ENCODE assay signal across 8 cellular contexts in the genomic region with DNA sequence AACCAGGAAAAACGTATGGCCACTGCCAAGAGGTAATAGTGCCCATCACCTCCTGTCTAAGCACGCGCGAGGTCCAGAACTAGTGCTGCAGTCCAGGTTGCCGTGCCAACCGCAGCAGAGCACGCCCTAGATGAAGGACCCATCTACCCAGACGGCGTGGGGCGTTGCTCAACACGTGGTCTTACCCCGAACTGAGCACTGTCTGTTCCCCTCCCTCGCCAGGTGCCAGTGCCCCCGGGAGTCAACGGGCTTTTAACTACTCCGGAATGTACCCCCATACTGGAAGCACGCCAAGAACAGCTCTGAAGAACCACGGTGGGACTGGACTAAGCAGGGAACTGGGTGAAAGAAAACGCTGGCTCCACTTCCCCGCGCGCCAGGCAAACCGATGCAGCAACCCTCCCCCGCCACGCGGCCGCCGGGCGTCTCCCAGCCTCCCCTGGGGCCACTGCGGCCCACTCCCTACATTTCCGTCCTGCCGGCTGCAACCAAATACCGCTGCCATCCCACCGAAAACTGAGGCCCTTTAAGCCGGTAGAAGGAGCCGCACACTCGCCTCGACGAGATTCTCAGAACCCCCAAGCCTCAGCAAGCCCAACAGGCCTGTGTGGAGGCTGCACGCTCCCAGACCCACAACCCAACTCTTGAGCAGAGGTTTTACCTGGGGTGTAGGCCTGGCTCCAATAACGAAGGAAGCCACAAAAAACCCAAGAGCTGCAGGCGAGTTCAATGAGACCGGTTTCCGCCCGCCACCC. TPM values are rescaled to one million over a fixed set of nuclear protein-coding genes. Genes with fewer than 3 reads are reported as not detected.
DNase-seq lines count a peak whose midpoint lies in the region; ATAC-seq and TF ChIP-seq lines count a peak whose summit lies in the region.

Gene HSPA8, minus strand, starts transcription at position 734 of the 755 bp plus-strand sequence. CDS start 812 bp downstream, outside the sequence.

- H3K9me3 ChIP-seq in DOHH2 (ENCODE audit: control insufficient read depth, insufficient read depth, low read length) = no peaks in the 10 kb centered on the region
- H3K9me3 ChIP-seq in effector memory CD4-positive, alpha-beta T cell (ENCODE audit: control insufficient read depth, low read length) = no peaks in the 10 kb centered on the region

- peak within 1 kb of the TSS; percentile 98 for H4K8ac ChIP-seq in mesendoderm (ENCODE audit: low read depth, low read length)

- H3K23ac ChIP-seq in mesendoderm (ENCODE audit: low read length) = peak within 1 kb of the TSS; percentile 86

- H2BK5ac ChIP-seq in mesendoderm (ENCODE audit: low read length) = peak within 1 kb of the TSS; percentile 94

- H4K5ac ChIP-seq in mesendoderm (ENCODE audit: low read length) = no peak within 1 kb of the TSS

- H3F3A ChIP-seq in DOHH2 (ENCODE audit: control insufficient read depth, insufficient read depth) = peaks cover 59% of the 10 kb centered on the region

- H3K79me1 ChIP-seq in mesendoderm (ENCODE audit: low read length) = peaks cover 3% of the 10 kb centered on the region

- WGBS in mesendoderm (ENCODE audit: extremely low coverage, insufficient coverage, low lambda C conversion rate) = no CpG with 5 or more reads among the region's 45 CpGs

- no peak for TF ChIP-seq CTCF in DOHH2 (IDR thresholded peaks at IDR 0.05; ENCODE audit: low read depth, low read length, poor library complexity, severe bottlenecking)

- H3K4me1 ChIP-seq in DOHH2 (ENCODE audit: control insufficient read depth, low read length) = peaks cover 55% of the 10 kb centered on the region
- H3K4me1 ChIP-seq in effector memory CD4-positive, alpha-beta T cell (ENCODE audit: control insufficient read depth, insufficient read depth, low read length, poor library complexity, severe bottlenecking) = peaks cover 59% of the 10 kb centered on the region
- H3K4me1 ChIP-seq in mesendoderm (ENCODE audit: control insufficient read depth, low read depth, low read length) = peaks cover 2% of the 10 kb centered on the region

- peaks cover 35% of the 10 kb centered on the region for H4K20me1 ChIP-seq in DOHH2 (ENCODE audit: control insufficient read depth, insufficient read depth, low read depth, low read length)

- H3K79me2 ChIP-seq in DOHH2 (ENCODE audit: control insufficient read depth, low read length) (peaks cover 80% of the 10 kb centered on the region), mesendoderm (ENCODE audit: control insufficient read depth, insufficient read depth, low read length) (peaks cover 37% of the 10 kb centered on the region)

- H2BK15ac ChIP-seq in mesendoderm (replicated peaks; ENCODE audit: low read depth) = no peak within 1 kb of the TSS

- H3K27me3 ChIP-seq in DOHH2 (ENCODE audit: control insufficient read depth, low read length) (no peaks in the 10 kb centered on the region), mesendoderm (ENCODE audit: insufficient read depth, low read length, poor library complexity) (no peaks in the 10 kb centered on the region)
- no peaks in the 10 kb centered on the region for H3K27me3 ChIP-seq in effector memory CD4-positive, alpha-beta T cell (replicated peaks; ENCODE audit: control insufficient read depth, insufficient read depth, low read length, poor library complexity, severe bottlenecking)

- peak; percentile 1 for ATAC-seq in HG02588 (IDR thresholded peaks at IDR 0.05; ENCODE audit: unreplicated experiment)

- H3K27ac ChIP-seq in DOHH2 (ENCODE audit: low read depth, low read length) (peak within 1 kb of the TSS; percentile 88), mesendoderm (ENCODE audit: low read depth, low read length) (peak within 1 kb of the TSS; percentile 99)
- H3K27ac ChIP-seq in effector memory CD4-positive, alpha-beta T cell (ENCODE audit: insufficient read depth, low read length, poor library complexity, severe bottlenecking) = peak within 1 kb of the TSS; percentile 99

- H3K56ac ChIP-seq in mesendoderm (ENCODE audit: low read length) = peak within 1 kb of the TSS; percentile 97

- peak within 1 kb of the TSS; percentile 98 for H3K18ac ChIP-seq in mesendoderm (ENCODE audit: low read length)

- peak within 1 kb of the TSS; percentile 95 for H2BK120ac ChIP-seq in mesendoderm (ENCODE audit: low read depth, low read length)

- H3K4ac ChIP-seq in mesendoderm (ENCODE audit: low read depth, low read length) = peak within 1 kb of the TSS; percentile 94

- no peaks in the 10 kb centered on the region for H3K9me2 ChIP-seq in DOHH2 (replicated peaks; ENCODE audit: control insufficient read depth, low read length)

- peak within 1 kb of the TSS; percentile 96 for H3K9ac ChIP-seq in mesendoderm (ENCODE audit: low read length)

- peaks cover 77% of the 10 kb centered on the region for H3K36me3 ChIP-seq in DOHH2 (ENCODE audit: control insufficient read depth, low read length)
- H3K36me3 ChIP-seq in effector memory CD4-positive, alpha-beta T cell (ENCODE audit: control insufficient read depth, insufficient read depth, low read length) = peaks cover 43% of the 10 kb centered on the region
- H3K36me3 ChIP-seq in mesendoderm (ENCODE audit: control insufficient read depth, insufficient read depth, low read length) = peaks cover 31% of the 10 kb centered on the region

- H3K4me3 ChIP-seq in DOHH2 (ENCODE audit: low read length) = peak within 1 kb of the TSS; percentile 98
- peak within 1 kb of the TSS; percentile 97 for H3K4me3 ChIP-seq in effector memory CD4-positive, alpha-beta T cell (ENCODE audit: insufficient read depth, low read depth, low read length, poor library complexity, severe bottlenecking)
- peak within 1 kb of the TSS; percentile 97 for H3K4me3 ChIP-seq in mesendoderm (ENCODE audit: low read length)

- peak within 1 kb of the TSS; percentile 99 for H3K4me2 ChIP-seq in DOHH2 (ENCODE audit: low read length)
- H3K4me2 ChIP-seq in mesendoderm (ENCODE audit: low read length) = peak within 1 kb of the TSS; percentile 78

- peak; percentile 71 to 83 for DNase-seq in NCI-H526 (lab: John Stamatoyannopoulos, UW)
- DNase-seq in activated CD8-positive, alpha-beta memory T cell treated with anti-CD3 and anti-CD28 coated beads for 24 hours = peak; percentile 92
- DNase-seq in effector memory CD4-positive, alpha-beta T cell = peak; percentile 41 to 63 (median 42)
- peak; percentile 61 for DNase-seq in mesendoderm
- DNase-seq in stimulated activated CD8-positive, alpha-beta memory T cell treated with anti-CD3 and anti-CD28 coated beads, Interleukin-15, amount 100 ng/mL, for 1 hour (ENCODE audit: low read depth) = peak; percentile 32
- no peak for DNase-seq in NCI-H2196 treated with DMSO at 0.1 percent for 48 hours (lab: John Stamatoyannopoulos, UW; ENCODE audit: unreplicated experiment)

- H2AK5ac ChIP-seq in mesendoderm (ENCODE audit: low read length) = no peak within 1 kb of the TSS

RNA-seq across cellular contexts. Expression of gene HSPA8, which starts in this region (rescaled TPM):
- 2,354 TPM for polyA plus RNA-seq in mesendoderm (2013, experiment 1 of 2)
- polyA plus RNA-seq in mesendoderm (2013, experiment 2 of 2) = 2,369 TPM
